8 cellular contexts compared by ENCODE assay signal in the genomic region with DNA sequence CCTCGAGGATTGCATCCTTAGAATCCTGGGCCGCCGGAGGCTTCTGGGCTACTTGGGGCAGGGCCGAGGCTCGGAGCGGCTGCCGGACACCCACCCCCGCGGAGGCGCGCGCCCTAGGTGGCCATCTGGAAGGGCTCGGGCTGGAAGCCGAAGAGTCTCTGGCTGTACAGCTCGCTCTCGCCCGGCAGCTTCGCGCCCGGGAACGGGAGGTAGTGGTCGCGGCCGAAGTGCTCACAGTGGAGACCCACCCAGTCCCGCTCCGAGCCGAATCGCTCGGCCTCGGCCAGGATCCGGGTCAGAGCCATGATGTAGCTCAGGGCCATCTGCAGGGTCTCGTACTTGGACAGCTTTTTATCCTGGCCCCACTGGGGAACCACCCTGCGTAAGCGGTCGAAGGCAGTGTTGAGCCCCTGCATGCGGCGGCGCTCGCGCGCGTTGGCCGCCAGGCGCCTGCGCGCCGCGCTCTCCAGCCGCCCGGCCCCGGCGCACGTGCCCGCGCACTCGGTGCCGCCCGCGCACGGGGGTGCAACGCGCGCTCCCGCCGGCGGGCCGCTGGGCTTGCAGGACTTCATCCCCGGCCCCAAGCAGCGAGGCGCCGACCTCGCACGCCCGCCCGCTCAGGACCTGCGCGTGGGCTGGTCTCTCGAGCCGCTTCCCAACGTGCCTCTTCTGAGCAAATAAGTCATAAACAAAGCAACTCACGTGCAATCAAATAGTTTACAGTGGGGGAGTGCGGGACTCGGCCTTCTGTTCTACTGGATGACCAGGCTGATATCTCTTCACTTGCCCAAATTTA. TPM values are rescaled to one million over a fixed set of nuclear protein-coding genes. Genes with fewer than 3 reads are reported as not detected.
DNase-seq lines count a peak whose midpoint lies in the region; ATAC-seq and TF ChIP-seq lines count a peak whose summit lies in the region.

No MANE protein-coding gene starts in this region.

- H3K36me3 ChIP-seq in MG63 = no peaks in the 10 kb centered on the region

- H3K36me3 Mint-ChIP-seq in T-helper 17 cell (ENCODE audit: low read depth) = no peaks in the 10 kb centered on the region

- CTCF ChIA-PET in HEK293T (lab: Yijun Ruan, JAX) = interaction anchor here (0.6 to 2.0 kb wide), 7 partner anchors 17 to 347 kb away, joined by 3 to 10 read pairs (median 3); a partner anchor contains a TSS

- peak; percentile 79 for ATAC-seq in T-helper 17 cell

- DNase-seq in DMS153 treated with DMSO at 0.1 percent for 48 hours (lab: John Stamatoyannopoulos, UW; ENCODE audit: unreplicated experiment) (peak; percentile 61), DMS153 (lab: John Stamatoyannopoulos, UW) (no peak), HEK293T (ENCODE audit: extremely low spot score) (peak; percentile 90), MG63 (peak; percentile 78), T-helper 17 cell (peak in 1 of 3 donors; percentile 4), choroid plexus epithelial cell (ENCODE audit: low read depth) (peak; percentile 62), kidney tubule cell (ENCODE audit: low spot score) (peak; percentile 76)
- peak; percentile 2 to 23 (median 23) for DNase-seq in stimulated activated CD4-positive, alpha-beta T cell treated with anti-CD3 and anti-CD28 coated beads, Interleukin-12 subunit alpha, Interleukin-12 subunit beta, amount 100 ng/mL, for 48 hours (ENCODE audit: low read depth in 2 of 3, low spot score in 1 of 3)

- H3K4me3 ChIP-seq in MG63 (peak overlapping the region; percentile 68), choroid plexus epithelial cell (ENCODE audit: low read depth, low read length) (peak overlapping the region; percentile 64)

- H3K9me3 ChIP-seq in MG63 (no peaks in the 10 kb centered on the region), T-helper 17 cell (ENCODE audit: control insufficient read depth, low read length, poor library complexity, severe bottlenecking) (no peaks in the 10 kb centered on the region)

- peak; percentile 27 for TF ChIP-seq CTCF in choroid plexus epithelial cell (conservative IDR thresholded peaks at IDR 0.05; ENCODE audit: low read depth, low read length)

- H3K4me3 Mint-ChIP-seq in T-helper 17 cell = peak overlapping the region; percentile 81

- POLR2A ChIA-PET in HEK293T (lab: Yijun Ruan, JAX) = interaction anchor here (0.7 to 3.3 kb wide), 9 partner anchors 8 to 102 kb away, joined by 3 to 30 read pairs (median 4); a partner anchor contains a TSS

- H3K27ac Mint-ChIP-seq in T-helper 17 cell = no peak overlapping the region

- no peaks in the 10 kb centered on the region for H3K27me3 ChIP-seq in MG63

- H3K27me3 Mint-ChIP-seq in T-helper 17 cell = peaks cover 45% of the 10 kb centered on the region

- peaks cover 6% of the 10 kb centered on the region for H3K4me1 Mint-ChIP-seq in T-helper 17 cell

TF ChIP-seq in HEK293T, 16 proteins besides CTCF, POLR2A, EP300 and RAD21:
- no peak for TF ChIP-seq FOXA1 (IDR thresholded peaks at IDR 0.05)
- peak; percentile 98 for TF ChIP-seq L3MBTL2 (conservative IDR thresholded peaks at IDR 0.05)
- 0 out of 2 replicates have a peak, but pooled peaks have one; percentile 25 for TF ChIP-seq FOXM1 (IDR thresholded peaks at IDR 0.05; ENCODE audit: borderline replicate concordance)
TF ChIP-seq in HEK293T: peak in this region for 2.

RNA-seq across cellular contexts. Expression of a gene that starts 0.6 kb away (rescaled TPM):
- not detected in 2 replicates for total RNA-seq in MG63 (2014; rRNA removed; shearing (Covaris generic); ENCODE audit: low replicate concordance)
- not detected for total RNA-seq in T-helper 17 cell
